ENCODE assay signal across 10 cellular contexts in the genomic region with DNA sequence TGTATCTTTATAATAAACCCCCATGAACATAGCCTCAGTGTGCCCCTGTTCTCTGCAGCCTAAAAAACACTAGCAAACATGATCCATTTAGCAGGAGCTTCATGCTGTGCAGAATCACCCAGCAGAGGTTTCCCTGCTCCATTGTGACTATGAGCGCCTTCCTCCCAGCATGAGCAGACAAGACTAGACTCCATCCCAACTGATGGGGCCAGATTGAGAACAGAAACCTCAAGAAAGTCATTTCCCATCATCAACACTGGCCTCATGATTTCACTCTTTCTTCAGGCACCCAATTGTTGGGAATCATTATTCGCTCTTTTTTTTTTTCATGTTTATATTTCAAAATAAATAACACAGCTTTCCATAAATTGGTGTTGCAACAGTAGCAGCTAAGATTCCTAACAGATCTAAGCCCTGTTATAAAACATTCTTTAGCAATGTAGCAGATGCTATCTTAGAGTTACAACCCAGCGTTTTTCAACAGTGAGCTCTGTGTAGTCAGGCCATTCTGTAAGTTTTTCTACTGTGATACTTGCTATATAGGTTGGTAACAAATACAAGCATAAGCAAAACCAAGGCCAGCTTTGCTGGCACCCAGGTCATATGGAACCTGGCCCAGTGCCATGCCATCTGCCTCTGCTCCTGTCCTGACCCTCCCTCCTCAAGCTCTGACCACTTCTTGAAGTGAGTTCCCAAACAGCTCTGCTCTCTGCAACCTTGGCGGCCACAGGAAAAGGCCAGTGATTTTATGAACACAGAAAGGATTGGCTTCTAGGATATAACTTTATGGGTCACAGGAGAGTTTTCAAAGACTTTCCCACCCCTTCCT. TPM values are rescaled to one million over a fixed set of nuclear protein-coding genes. Genes with fewer than 3 reads are reported as not detected.
DNase-seq lines count a peak whose midpoint lies in the region; TF ChIP-seq lines count a peak whose summit lies in the region.
"Had no signal": no experiment of that assay in that cellular context is flagged by ENCODE, and none has a peak within 500 bp of the region (broad histone marks: within the 10 kb centered on the region; RNA-seq: fewer than 3 reads in every experiment).

No MANE protein-coding gene starts in this region.

- no peak overlapping the region for H2BK12ac ChIP-seq in trophoblast cell (ENCODE audit: low read length)

- no peaks in the 10 kb centered on the region for H3K9me2 ChIP-seq in Loucy (replicated peaks; ENCODE audit: low read depth, low read length)
- H3K9me2 ChIP-seq in Karpas-422 (replicated peaks; ENCODE audit: insufficient read depth, low read length), result no peaks in the 10 kb centered on the region

- H3K27me3 ChIP-seq in Loucy (ENCODE audit: insufficient read depth, low read length, poor library complexity, severe bottlenecking) (no peaks in the 10 kb centered on the region), esophagus squamous epithelium (no peaks in the 10 kb centered on the region), trophoblast cell (ENCODE audit: insufficient read depth, low read length) (no peaks in the 10 kb centered on the region), suprapubic skin (no peaks in the 10 kb centered on the region), Karpas-422 (ENCODE audit: low read length) (no peaks in the 10 kb centered on the region)

- intact Hi-C loops in esophagus squamous epithelium (cut with DNase I), result no loop called here

- H4K91ac ChIP-seq in trophoblast cell (ENCODE audit: low read depth, low read length), result no peak overlapping the region

- H3K9me3 ChIP-seq in Loucy (ENCODE audit: insufficient read depth, low read depth, low read length) (no peaks in the 10 kb centered on the region), esophagus squamous epithelium (no peaks in the 10 kb centered on the region), trophoblast cell (ENCODE audit: insufficient read depth, low read depth, low read length) (peaks cover 3% of the 10 kb centered on the region), suprapubic skin (no peaks in the 10 kb centered on the region), Karpas-422 (ENCODE audit: low read length) (no peaks in the 10 kb centered on the region)

- H2AK5ac ChIP-seq in trophoblast cell (ENCODE audit: low read length), result no peak overlapping the region

- no peak overlapping the region for H3K9ac ChIP-seq in Loucy (ENCODE audit: low read depth, low read length, poor library complexity, severe bottlenecking)
- H3K9ac ChIP-seq in trophoblast cell (ENCODE audit: low read length), result no peak overlapping the region
- H3K9ac ChIP-seq in Karpas-422 (ENCODE audit: low read length), result no peak overlapping the region

- no peak for TF ChIP-seq CTCF in Loucy (conservative IDR thresholded peaks at IDR 0.05; ENCODE audit: low read length)
- TF ChIP-seq CTCF in esophagus squamous epithelium (IDR thresholded peaks at IDR 0.05), result no peak
- no peak for TF ChIP-seq CTCF in suprapubic skin (IDR thresholded peaks at IDR 0.05)

- no peak for TF ChIP-seq POLR2A in esophagus squamous epithelium (IDR thresholded peaks at IDR 0.05)
- TF ChIP-seq POLR2A in suprapubic skin (IDR thresholded peaks at IDR 0.05), result no peak

- no peak overlapping the region for H4K12ac ChIP-seq in trophoblast cell (ENCODE audit: low read depth, low read length)

- no peak overlapping the region for H3K4ac ChIP-seq in trophoblast cell (ENCODE audit: low read depth, low read length)

- no peak overlapping the region for H3K14ac ChIP-seq in trophoblast cell (ENCODE audit: low read length)

- peaks cover 10% of the 10 kb centered on the region for H3K79me1 ChIP-seq in trophoblast cell (ENCODE audit: low read length)

- H3K4me2 ChIP-seq in Loucy (ENCODE audit: low read depth, low read length, poor library complexity, severe bottlenecking), result peak overlapping the region; percentile 4
- H3K4me2 ChIP-seq in trophoblast cell (ENCODE audit: low read length), result no peak overlapping the region
- H3K4me2 ChIP-seq in Karpas-422 (ENCODE audit: low read depth, low read length, poor library complexity, severe bottlenecking), result no peak overlapping the region

- H3K27ac ChIP-seq in esophagus squamous epithelium, result peak overlapping the region; percentile 29 to 73 (median 62)
- H3K27ac ChIP-seq in trophoblast cell (ENCODE audit: low read depth, low read length), result no peak overlapping the region
- H3K27ac ChIP-seq in suprapubic skin, result no peak overlapping the region
- no peak overlapping the region for H3K27ac ChIP-seq in Karpas-422 (ENCODE audit: low read length)

- H3F3A ChIP-seq in Loucy (ENCODE audit: low read depth), result 0 out of 2 replicates have a peak, but pooled peaks cover 3% of the 10 kb centered on the region

- peak; percentile 24 for DNase-seq in COR-L47 (lab: John Stamatoyannopoulos, UW)
- no peak for DNase-seq in esophagus squamous epithelium (lab: John Stamatoyannopoulos, UW)
- DNase-seq in trophoblast cell, result peak in 1 of 2 donors; percentile 46
- no peak for DNase-seq in suprapubic skin (ENCODE audit: low spot score in 2 of 2)
- no peak for DNase-seq in DMS79 treated with DMSO at 0.1 percent for 48 hours (lab: John Stamatoyannopoulos, UW)
- no peak for DNase-seq in Karpas-422
- DNase-seq: anterior cingulate cortex, Kasumi-1, NCI-H774 had no signal

- H3K18ac ChIP-seq in trophoblast cell (ENCODE audit: low read length), result no peak overlapping the region

- no peak overlapping the region for H4K8ac ChIP-seq in trophoblast cell (ENCODE audit: low read depth, low read length)

- H4K20me1 ChIP-seq in Loucy (ENCODE audit: insufficient read depth, low read length, poor library complexity, severe bottlenecking), result no peaks in the 10 kb centered on the region
- H4K20me1 ChIP-seq in Karpas-422 (ENCODE audit: insufficient read depth, low read depth, low read length), result no peaks in the 10 kb centered on the region

- H2AFZ ChIP-seq in Loucy (ENCODE audit: low read length) (no peak overlapping the region), trophoblast cell (ENCODE audit: insufficient read depth, low read length, poor library complexity) (peak overlapping the region; percentile 41), Karpas-422 (ENCODE audit: low read length) (no peak overlapping the region)

- H2BK5ac ChIP-seq in trophoblast cell (ENCODE audit: low read depth, low read length, poor library complexity), result no peak overlapping the region

- no peak overlapping the region for H3K4me3 ChIP-seq in Loucy (ENCODE audit: low read length, poor library complexity, severe bottlenecking)
- H3K4me3 ChIP-seq in esophagus squamous epithelium, result no peak overlapping the region
- H3K4me3 ChIP-seq in trophoblast cell (ENCODE audit: low read depth, low read length), result no peak overlapping the region
- no peak overlapping the region for H3K4me3 ChIP-seq in suprapubic skin
- no peak overlapping the region for H3K4me3 ChIP-seq in Karpas-422 (ENCODE audit: low read length)

- H3K4me1 ChIP-seq in Loucy (ENCODE audit: insufficient read depth, low read length, poor library complexity, severe bottlenecking) (peaks cover 44% of the 10 kb centered on the region), esophagus squamous epithelium (peaks cover 20 to 76% (median 48%) of the 10 kb centered on the region in 3 donors), trophoblast cell (ENCODE audit: control insufficient read depth in 1 of 2, insufficient read depth in 2 of 2, low read length in 2 of 2) (peaks cover 16 to 23% of the 10 kb centered on the region in 2 experiments), suprapubic skin (peaks cover 52% of the 10 kb centered on the region), Karpas-422 (ENCODE audit: low read length) (peaks cover 37% of the 10 kb centered on the region)

- H3K36me3 ChIP-seq in Loucy (ENCODE audit: insufficient read depth, low read length) (no peaks in the 10 kb centered on the region), esophagus squamous epithelium (peaks cover 0 to under 1% (median 0%) of the 10 kb centered on the region in 3 donors), trophoblast cell (ENCODE audit: control insufficient read depth in 1 of 2, insufficient read depth in 2 of 2, low read length in 2 of 2) (peaks cover 0 to 3% of the 10 kb centered on the region in 2 experiments), suprapubic skin (no peaks in the 10 kb centered on the region), Karpas-422 (ENCODE audit: insufficient read depth, low read length) (no peaks in the 10 kb centered on the region)

- H3K79me2 ChIP-seq in Loucy (ENCODE audit: insufficient read depth, low read length) (peaks cover 14% of the 10 kb centered on the region), trophoblast cell (ENCODE audit: control insufficient read depth, insufficient read depth, low read length, poor library complexity) (peaks cover 2% of the 10 kb centered on the region), Karpas-422 (ENCODE audit: low read length) (no peaks in the 10 kb centered on the region)

- 68 to 87% methylated on average over 4 of the region's 4 CpGs for WGBS in esophagus squamous epithelium, 2 donors
- no CpG with 5 or more reads among the region's 4 CpGs for WGBS in trophoblast cell (ENCODE audit: extremely low coverage, insufficient coverage, insufficient read length)
- 67% methylated on average over 4 of the region's 4 CpGs for WGBS in suprapubic skin

- no peak overlapping the region for H3K23ac ChIP-seq in trophoblast cell (ENCODE audit: low read length)

- TF ChIP-seq EP300 in suprapubic skin (IDR thresholded peaks at IDR 0.05), result no peak

- no peak overlapping the region for H2BK120ac ChIP-seq in trophoblast cell (ENCODE audit: insufficient read depth, low read length, poor library complexity)

RNA-seq across cellular contexts. Expression of a gene that starts 13.0 kb away (rescaled TPM):
- 10 to 100 TPM in 1 of 4 donors, 1 to 10 TPM in 3; 4.2 to 13.0 (median 6.2) TPM for total RNA-seq in esophagus squamous epithelium
- 8.0 and 8.5 TPM in 2 replicates for polyA plus RNA-seq in trophoblast cell (2013)
- total RNA-seq in suprapubic skin, result 10 to 100 TPM in 2 of 4 donors, 1 to 10 TPM in 2; 9.2 to 22.8 (median 13.4) TPM
- 4.5 and 6.7 TPM in 2 replicates for total RNA-seq in Karpas-422 (2014; rRNA removed; shearing (Covaris generic); ENCODE audit: low replicate concordance)

RNA-seq across cellular contexts. Expression of a gene that starts 39.1 kb away (rescaled TPM):
- total RNA-seq in esophagus squamous epithelium (10 to 100 TPM; 42.3 to 74.9 (median 63.9) TPM), suprapubic skin (10 to 100 TPM; 13.7 to 76.1 (median 54.1) TPM)
- 40.8 and 41.0 TPM in 2 replicates for polyA plus RNA-seq in trophoblast cell (2013)
- total RNA-seq in Karpas-422 (2014; rRNA removed; shearing (Covaris generic); ENCODE audit: low replicate concordance), result 73.5 and 78.1 TPM in 2 replicates

Comparison
In these comparisons a context has a peak if more than half of its experiments do, and no peak if none do; other contexts are left out.
1. H3K27ac ChIP-seq: peak in esophagus squamous epithelium (4 of 4); none in trophoblast cell (single experiment), suprapubic skin (single experiment) and Karpas-422 (single experiment).